In genomic region chr14:89283327-89284060, GRCh38 we compare ENCODE assay signal across 12 cellular contexts.
DNase-seq lines count a peak whose midpoint lies in the region; ATAC-seq and FAIRE-seq lines count a peak whose summit lies in the region.
"Had no signal": no experiment of that assay in that cellular context is flagged by ENCODE, and none has a peak within 500 bp of the region (broad histone marks: within the 10 kb centered on the region; RNA-seq: fewer than 3 reads in every experiment).

No MANE protein-coding gene starts in this region.

- no peak for FAIRE-seq in RCC 7860 (lab: Jason Lieb, UNC)

- H3K4me3 ChIP-seq in mesenchymal stem cell (ENCODE audit: insufficient read depth in 1 of 2, low read depth in 1 of 2, low read length in 2 of 2): no peak overlapping the region
- H3K4me3 ChIP-seq: lower lobe of right lung had no signal

- H3K36me3 ChIP-seq in mesenchymal stem cell (ENCODE audit: control insufficient read depth in 1 of 2, insufficient read depth in 2 of 2, low read depth in 1 of 2, low read length in 2 of 2): peaks cover 7 to 13% of the 10 kb centered on the region in 2 experiments

- H2AFZ ChIP-seq in mesenchymal stem cell (ENCODE audit: low read depth, low read length): no peak overlapping the region

- H3K4ac ChIP-seq in mesenchymal stem cell (ENCODE audit: low read depth in 1 of 2, low read length in 2 of 2): no peak overlapping the region

- peaks cover 37% of the 10 kb centered on the region for H3K79me1 ChIP-seq in mesenchymal stem cell (replicated peaks; ENCODE audit: low read length, poor library complexity, severe bottlenecking)

- H3K4me1 ChIP-seq in mesenchymal stem cell (ENCODE audit: control insufficient read depth, insufficient read depth, low read depth, low read length): no peaks in the 10 kb centered on the region
- H3K4me1 ChIP-seq: lower lobe of right lung had no signal

- H3K27me3 ChIP-seq in mesenchymal stem cell (ENCODE audit: control insufficient read depth in 1 of 2, insufficient read depth in 1 of 2, low read length in 2 of 2): no peaks in the 10 kb centered on the region

- H3K27ac ChIP-seq in mesenchymal stem cell (ENCODE audit: low read length, poor library complexity, severe bottlenecking): no peak overlapping the region
- H3K27ac ChIP-seq: lower lobe of right lung had no signal

- no peak overlapping the region for H3K23ac ChIP-seq in mesenchymal stem cell (ENCODE audit: low read length in 2 of 2)

- H2BK15ac ChIP-seq in mesenchymal stem cell (ENCODE audit: low read depth, poor library complexity, severe bottlenecking): no peak overlapping the region

- no peak overlapping the region for H4K91ac ChIP-seq in mesenchymal stem cell (ENCODE audit: low read length)

- no peak overlapping the region for H4K8ac ChIP-seq in mesenchymal stem cell (ENCODE audit: low read length)

- H2BK120ac ChIP-seq in mesenchymal stem cell (ENCODE audit: low read depth, low read length): no peak overlapping the region

- ATAC-seq in GM18858 (IDR thresholded peaks at IDR 0.05; ENCODE audit: unreplicated experiment) (peak; percentile 68), GM21529 (IDR thresholded peaks at IDR 0.05; ENCODE audit: unreplicated experiment) (peak; percentile 88), HG03521 (IDR thresholded peaks at IDR 0.05; ENCODE audit: unreplicated experiment) (peak; percentile 86), HG03354 (IDR thresholded peaks at IDR 0.05; ENCODE audit: poor library complexity, severe bottlenecking, unreplicated experiment) (no peak)
- ATAC-seq: lower lobe of right lung, SK-N-SH treated with all-trans-retinoic acid at 6 μM for 48 hours had no signal

- no peak overlapping the region for H2AK5ac ChIP-seq in mesenchymal stem cell (ENCODE audit: low read length, severe bottlenecking)

- H3K14ac ChIP-seq in mesenchymal stem cell (ENCODE audit: low read length in 2 of 2): no peak overlapping the region

- no peak overlapping the region for H3K18ac ChIP-seq in mesenchymal stem cell (ENCODE audit: low read depth in 1 of 2, low read length in 2 of 2)

- H2BK12ac ChIP-seq in mesenchymal stem cell (ENCODE audit: low read length in 2 of 2): no peak overlapping the region

- H2BK5ac ChIP-seq in mesenchymal stem cell (ENCODE audit: low read depth, low read length, poor library complexity, severe bottlenecking): no peak overlapping the region

- 100% methylated on average over 3 of the region's 6 CpGs for WGBS in mesenchymal stem cell

- DNase-seq in myocyte (ENCODE audit: low read depth) (peak; percentile 5), Kasumi-1 (lab: John Stamatoyannopoulos, UW) (no peak), mesenchymal stem cell (no peak), RCC 7860 (ENCODE audit: low spot score) (no peak)
- DNase-seq: amygdala, lower lobe of right lung, NCI-H1048 had no signal

- H3K9ac ChIP-seq in mesenchymal stem cell (ENCODE audit: low read length): no peak overlapping the region

- H3K9me3 ChIP-seq in mesenchymal stem cell (ENCODE audit: control insufficient read depth, low read length): no peaks in the 10 kb centered on the region
- H3K9me3 ChIP-seq: lower lobe of right lung had no signal

- H3K4me2 ChIP-seq in mesenchymal stem cell (ENCODE audit: low read length, poor library complexity, severe bottlenecking): no peak overlapping the region
